Comparison of ENCODE assay signal across 24 cellular contexts in the genomic region with DNA sequence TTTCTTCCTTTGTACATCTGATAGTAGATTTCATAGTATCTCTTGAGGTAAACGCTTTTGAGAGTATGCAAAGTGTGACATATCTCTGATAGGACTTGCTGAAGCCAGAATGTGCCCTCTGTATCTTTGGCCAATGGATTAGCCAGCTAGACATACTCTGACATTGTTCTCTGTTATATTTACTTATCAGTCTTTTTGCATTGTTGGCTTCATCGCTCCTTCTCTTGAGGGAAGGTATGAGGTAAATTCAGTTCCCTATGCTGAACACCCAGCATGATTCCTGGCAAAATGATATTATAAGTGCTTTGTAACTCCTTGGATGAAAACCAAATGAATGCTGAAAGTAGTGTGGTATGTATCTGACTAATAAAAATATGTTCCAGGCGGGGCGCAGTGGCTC.
DNase-seq lines count a peak whose midpoint lies in the region; ATAC-seq, FAIRE-seq and TF ChIP-seq lines count a peak whose summit lies in the region.
"Had no signal": no experiment of that assay in that cellular context is flagged by ENCODE, and none has a peak within 500 bp of the region (broad histone marks: within the 10 kb centered on the region; RNA-seq: fewer than 3 reads in every experiment).

No MANE protein-coding gene starts in this region.

- H3K9ac ChIP-seq in astrocyte (ENCODE audit: low read length), result no peak overlapping the region
- no peak overlapping the region for H3K9ac ChIP-seq in PC-3 (ENCODE audit: low read length)

- TF ChIP-seq POLR2A in tibial nerve (IDR thresholded peaks at IDR 0.05), result no peak

- H3K9me3 Mint-ChIP-seq in astrocyte (ENCODE audit: unreplicated experiment), result peaks cover 2% of the 10 kb centered on the region
- H3K9me3 Mint-ChIP-seq: CD4-positive, CD25-positive, alpha-beta regulatory T cell had no signal

- BruUV-seq in PC-3 (replicated peaks; lab: Mats Ljungman, UMichigan), result no TSS peak

- 90% methylated on average over 4 of the region's 4 CpGs for WGBS in tibial nerve, 2 donors

- intact Hi-C loops in PC-3 (cut with micrococcal nuclease), result no loop called here

- H3K79me2 ChIP-seq in astrocyte (ENCODE audit: insufficient read depth, low read length) (no peaks in the 10 kb centered on the region), PC-3 (ENCODE audit: low read length) (no peaks in the 10 kb centered on the region)

- H3K27ac ChIP-seq in astrocyte (ENCODE audit: low read depth, low read length) (no peak overlapping the region), tibial nerve (no peak overlapping the region), SJCRH30 (no peak overlapping the region), PC-3 (ENCODE audit: low read length) (no peak overlapping the region)
- H3K27ac ChIP-seq: HL-60, Peyer's patch, SJSA1 had no signal

- DNase-seq in AG10803 (ENCODE audit: low read depth), result peak; percentile 5
- peak; percentile 67 for DNase-seq in G401 (ENCODE audit: low spot score)
- peak; percentile 36 for DNase-seq in astrocyte (ENCODE audit: low read depth)
- DNase-seq in epithelial cell of esophagus (ENCODE audit: low read depth), result peak; percentile 10
- DNase-seq in tibial nerve (ENCODE audit: low spot score in 2 of 2), result no peak
- DNase-seq in SJCRH30, result no peak
- no peak for DNase-seq in PC-3
- DNase-seq: CD4-positive, CD25-positive, alpha-beta regulatory T cell; DND-41; GOT3; HCEC 1CT; KBM-7; NCI-H1105; NCI-H146; NCI-H2029 treated with DMSO at 0.1 percent for 48 hours; NCI-H345; NCI-H524; NCI-H774; NK-92 treated with Interleukin-12 subunit alpha and Interleukin-12 subunit beta, amount 100 ng/mL, for 24 hours; Peyer's patch had no signal

- H3K27me3 ChIP-seq in astrocyte (ENCODE audit: insufficient read depth, low read length) (no peaks in the 10 kb centered on the region), tibial nerve (no peaks in the 10 kb centered on the region), SJCRH30 (no peaks in the 10 kb centered on the region), PC-3 (ENCODE audit: low read length) (no peaks in the 10 kb centered on the region)
- H3K27me3 ChIP-seq: Peyer's patch, SJSA1 had no signal

- no peaks in the 10 kb centered on the region for H3F3A ChIP-seq in PC-3 (ENCODE audit: low read length, unreplicated experiment)

- H3K4me1 Mint-ChIP-seq in astrocyte (ENCODE audit: low read depth, unreplicated experiment), result peaks cover 14% of the 10 kb centered on the region

- H3K4me3 Mint-ChIP-seq in astrocyte (ENCODE audit: unreplicated experiment), result no peak overlapping the region
- H3K4me3 Mint-ChIP-seq: CD4-positive, CD25-positive, alpha-beta regulatory T cell had no signal

- no peak for TF ChIP-seq CTCF in AG10803 (conservative IDR thresholded peaks at IDR 0.05; ENCODE audit: low read length)
- no peak for TF ChIP-seq CTCF in astrocyte (IDR thresholded peaks at IDR 0.05; ENCODE audit: insufficient read depth, low read depth, low read length)
- no peak for TF ChIP-seq CTCF in epithelial cell of esophagus (IDR thresholded peaks at IDR 0.05; ENCODE audit: insufficient read depth, low read depth, low read length, missing control alignments)
- no peak for TF ChIP-seq CTCF in tibial nerve (IDR thresholded peaks at IDR 0.05)
- TF ChIP-seq CTCF in PC-3 (conservative IDR thresholded peaks at IDR 0.05; ENCODE audit: low read depth, low read length), result no peak

- no peak for ATAC-seq in PC-3
- ATAC-seq: HepG2 had no signal

- H3K4me3 ChIP-seq in AG10803 (ENCODE audit: low read length), result no peak overlapping the region
- no peak overlapping the region for H3K4me3 ChIP-seq in astrocyte (ENCODE audit: insufficient read depth, low read depth, low read length)
- H3K4me3 ChIP-seq in epithelial cell of esophagus (ENCODE audit: low read length), result no peak overlapping the region
- no peak overlapping the region for H3K4me3 ChIP-seq in tibial nerve
- H3K4me3 ChIP-seq in SJCRH30, result no peak overlapping the region
- no peak overlapping the region for H3K4me3 ChIP-seq in PC-3 (ENCODE audit: low read length)
- H3K4me3 ChIP-seq: Peyer's patch, SJSA1 had no signal

- FAIRE-seq in astrocyte (lab: Jason Lieb, UNC), result no peak
- FAIRE-seq: GM12891, HepG2 had no signal

- no peaks in the 10 kb centered on the region for H3K9me3 ChIP-seq in astrocyte (ENCODE audit: insufficient read depth, low read depth, low read length)
- H3K9me3 ChIP-seq in tibial nerve, result no peaks in the 10 kb centered on the region
- no peaks in the 10 kb centered on the region for H3K9me3 ChIP-seq in SJCRH30 (replicated peaks)
- H3K9me3 ChIP-seq in PC-3 (ENCODE audit: low read length), result no peaks in the 10 kb centered on the region
- H3K9me3 ChIP-seq: Peyer's patch, SJSA1 had no signal

- no peaks in the 10 kb centered on the region for H3K9me2 ChIP-seq in PC-3 (replicated peaks; ENCODE audit: low read length)

- H3K4me2 ChIP-seq in astrocyte (ENCODE audit: low read length) (no peak overlapping the region), PC-3 (ENCODE audit: low read length) (no peak overlapping the region)

- H3K36me3 ChIP-seq in astrocyte (ENCODE audit: insufficient read depth, low read length) (no peaks in the 10 kb centered on the region), tibial nerve (no peaks in the 10 kb centered on the region), SJCRH30 (no peaks in the 10 kb centered on the region), PC-3 (ENCODE audit: low read depth, low read length) (no peaks in the 10 kb centered on the region)
- H3K36me3 ChIP-seq: Peyer's patch, SJSA1 had no signal

- TF ChIP-seq EP300 in tibial nerve (IDR thresholded peaks at IDR 0.05), result no peak

- POLR2A ChIA-PET in PC-3 (lab: Charles Lee; ENCODE audit: unreplicated experiment), result no interaction called here

- in situ Hi-C loops in G401 (cut with HindIII; ENCODE audit: low sequenced_read_pairs), result no loop called here

- CTCF ChIA-PET in PC-3 (lab: Charles Lee), result no interaction called here

- no peak overlapping the region for H2AFZ ChIP-seq in astrocyte (ENCODE audit: low read depth, low read length)
- H2AFZ ChIP-seq in PC-3 (ENCODE audit: low read length), result no peak overlapping the region

- H3K27ac Mint-ChIP-seq in astrocyte (ENCODE audit: unreplicated experiment), result no peak overlapping the region

- no peaks in the 10 kb centered on the region for H3K36me3 Mint-ChIP-seq in astrocyte (ENCODE audit: low read depth, unreplicated experiment)
- H3K36me3 Mint-ChIP-seq: CD4-positive, CD25-positive, alpha-beta regulatory T cell had no signal

- H3K27me3 Mint-ChIP-seq in astrocyte (ENCODE audit: low read depth, unreplicated experiment), result no peaks in the 10 kb centered on the region
- H3K27me3 Mint-ChIP-seq: CD4-positive, CD25-positive, alpha-beta regulatory T cell had no signal

- H3K4me1 ChIP-seq in astrocyte (ENCODE audit: insufficient read depth, low read length), result no peaks in the 10 kb centered on the region
- peaks cover 0 to 13% (median 0%) of the 10 kb centered on the region in 4 donors for H3K4me1 ChIP-seq in tibial nerve
- peaks cover 31% of the 10 kb centered on the region for H3K4me1 ChIP-seq in SJCRH30
- H3K4me1 ChIP-seq in PC-3 (ENCODE audit: insufficient read depth, low read length), result no peaks in the 10 kb centered on the region
- H3K4me1 ChIP-seq: Peyer's patch had no signal

- no peaks in the 10 kb centered on the region for H4K20me1 ChIP-seq in astrocyte (ENCODE audit: insufficient read depth, low read length)
- no peaks in the 10 kb centered on the region for H4K20me1 ChIP-seq in PC-3 (ENCODE audit: low read length)

Comparison
In these comparisons a context has a peak if more than half of its experiments do, and no peak if none do; other contexts are left out.
1. DNase-seq: peak in AG10803 (single experiment), G401 (single experiment), astrocyte (single experiment) and epithelial cell of esophagus (single experiment); none in tibial nerve (0 of 2), SJCRH30 (0 of 2) and PC-3 (single experiment).